In genomic region chr13:97844151-97844550, GRCh38 we compare ENCODE assay signal across 25 cellular contexts.
"Had no signal": no experiment of that assay in that cellular context is flagged by ENCODE, and none has a peak within 500 bp of the region (broad histone marks: within the 10 kb centered on the region; RNA-seq: fewer than 3 reads in every experiment).

No MANE protein-coding gene starts in this region.

- H3K9me3 ChIP-seq: neutrophil, right lobe of liver, testis, uterus had no signal

- DNase-seq: activated CD4-positive, alpha-beta memory T cell treated with anti-CD3 and anti-CD28 coated beads, Interleukin-2, amount 10 ng/mL, durations not matched to agents 7 days and 5 days; activated CD4-positive, alpha-beta T cell treated with anti-CD3 and anti-CD28 coated beads for 1 hour; activated CD4-positive, alpha-beta T cell treated with anti-CD3 and anti-CD28 coated beads, Interleukin-2, amount 10 ng/mL, durations not matched to agents 7 days and 5 days; activated CD8-positive, alpha-beta memory T cell treated with anti-CD3 and anti-CD28 coated beads, Interleukin-2, amount 50 U/mL, for 48 hours; activated gamma-delta T cell treated with Interleukin-2 at 50 U/mL for 16 hours; activated naive CD4-positive, alpha-beta T cell treated with anti-CD3 and anti-CD28 coated beads, Interleukin-2, amount 50 U/mL, for 16 hours; activated T-cell treated with anti-CD3 and anti-CD28 coated beads, Interleukin-2, amount 50 U/mL, for 4 hours; amygdala; dorsolateral prefrontal cortex; effector memory CD8-positive, alpha-beta T cell; foreskin fibroblast; head of caudate nucleus; naive B cell; nephron progenitor cell; right lobe of liver; stimulated activated CD4-positive, alpha-beta T cell treated with anti-CD3 and anti-CD28 coated beads, Interleukin-2, amount 100 ng/mL, for 48 hours; stimulated activated naive CD8-positive, alpha-beta T cell treated with anti-CD3 and anti-CD28 coated beads, Interleukin-15, Interleukin-2, amounts not matched to agents 100 U/mL and 50 U/mL, for 24 hours; testis; uterus had no signal

- FAIRE-seq: TTC549 had no signal

- H3K27ac ChIP-seq: cardiac muscle cell, coronary artery, dorsolateral prefrontal cortex, neutrophil, right lobe of liver, testis, uterus had no signal

- ATAC-seq: activated T-cell treated with anti-CD3 and anti-CD28 coated beads, Interleukin-2, amount 50 U/mL, for 4 hours; activated T-helper 17 cell treated with anti-CD3 and anti-CD28 coated beads, Interleukin-2, amount 50 U/mL, for 72 hours; effector memory CD8-positive, alpha-beta T cell; right lobe of liver; stimulated activated naive CD8-positive, alpha-beta T cell treated with anti-CD3 and anti-CD28 coated beads, Interleukin-15, Interleukin-2, amounts not matched to agents 100 U/mL and 50 U/mL, for 24 hours; WTC11 had no signal

- H3K36me3 ChIP-seq: cardiac muscle cell, neutrophil, right lobe of liver, uterus had no signal

- H3K27me3 ChIP-seq: cardiac muscle cell, neutrophil, right lobe of liver, testis, uterus had no signal

- H3K4me1 ChIP-seq: right lobe of liver, testis, uterus had no signal

- H3K4me3 ChIP-seq: cardiac muscle cell, coronary artery, dorsolateral prefrontal cortex, right lobe of liver, testis, uterus had no signal
